ENCODE assay signal across 1 cellular context in genomic region chr18:40179647-40180175, GRCh38.
TF ChIP-seq lines count a peak whose summit lies in the region.

No MANE protein-coding gene starts in this region.

TF ChIP-seq in H1, 55 proteins besides CTCF, POLR2A, EP300 and RAD21:
- TF ChIP-seq CHD2 (IDR thresholded peaks at IDR 0.05; ENCODE audit: low read length) (no peak), CHD1 (IDR thresholded peaks at IDR 0.05; ENCODE audit: low read depth, low read length) (no peak), TAF7 (optimal IDR thresholded peaks at IDR 0.05; ENCODE audit: borderline replicate concordance, low read depth, low read length) (no peak), ZNF274 (IDR thresholded peaks at IDR 0.05; ENCODE audit: borderline replicate concordance, extremely low read depth, low read length) (no peak), ATF3 (IDR thresholded peaks at IDR 0.05; ENCODE audit: insufficient read depth, low read depth, low read length) (no peak), FOSL1 (IDR thresholded peaks at IDR 0.05; ENCODE audit: insufficient read depth, low read depth, low read length) (no peak), TBP (IDR thresholded peaks at IDR 0.05; ENCODE audit: low read depth, low read length) (no peak), SIRT6 (IDR thresholded peaks at IDR 0.05; ENCODE audit: low read length) (no peak), NRF1 (IDR thresholded peaks at IDR 0.05; ENCODE audit: low read depth, low read length) (no peak)
